ENCODE assay signal across 16 cellular contexts in the genomic region with DNA sequence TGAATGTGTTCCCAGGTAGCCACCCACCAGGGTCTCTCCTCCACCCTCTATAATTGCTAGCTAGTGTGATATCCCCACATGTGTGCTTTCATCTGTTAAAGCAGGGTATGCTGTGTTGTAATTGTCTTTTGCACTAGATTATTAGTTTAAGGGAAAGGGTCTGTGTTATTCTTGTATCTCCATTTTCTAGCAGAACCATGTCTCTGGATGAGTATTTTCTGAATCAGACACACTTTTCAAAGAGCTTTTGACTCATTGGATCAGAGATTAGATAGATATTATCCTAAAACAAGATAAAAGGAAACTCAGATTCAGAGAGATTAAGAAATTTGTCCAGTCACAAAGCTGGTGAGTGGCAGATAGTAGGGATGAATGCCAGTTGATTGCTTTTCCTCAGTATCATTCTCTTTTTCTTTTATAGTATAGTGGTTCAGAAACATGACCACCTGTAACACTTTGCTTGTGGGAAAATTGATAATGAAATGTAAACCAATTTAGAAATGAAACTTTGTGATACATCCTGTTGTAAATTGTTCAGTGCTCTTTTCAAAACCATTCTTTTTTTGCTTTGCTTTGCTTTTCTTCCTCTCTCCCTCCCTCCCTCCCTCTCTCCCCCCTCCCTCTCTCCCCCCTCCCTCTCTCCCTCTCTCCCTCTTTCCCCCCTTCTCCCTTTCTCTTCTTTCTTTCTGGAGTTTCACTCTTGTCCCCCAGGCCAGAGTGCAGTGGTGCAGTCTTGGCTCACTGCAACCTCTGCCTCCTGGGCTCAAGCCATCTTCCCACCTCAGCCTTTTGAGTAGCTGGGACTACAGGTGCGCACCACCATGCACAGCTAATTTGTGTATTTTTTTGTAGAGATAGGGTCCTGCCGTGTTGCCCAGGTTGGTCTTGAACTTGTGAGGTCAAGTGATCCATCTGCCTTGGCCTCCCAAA. TPM values are rescaled to one million over a fixed set of nuclear protein-coding genes. Genes with fewer than 3 reads are reported as not detected.
DNase-seq lines count a peak whose midpoint lies in the region; ATAC-seq and TF ChIP-seq lines count a peak whose summit lies in the region.
"Had no signal": no experiment of that assay in that cellular context is flagged by ENCODE, and none has a peak within 500 bp of the region (broad histone marks: within the 10 kb centered on the region; RNA-seq: fewer than 3 reads in every experiment).

No MANE protein-coding gene starts in this region.

- H2AFZ ChIP-seq in neural progenitor cell (replicated peaks), result no peak overlapping the region

- DNase-seq in activated T-cell treated with anti-CD3 and anti-CD28 coated beads, Interleukin-2, amount 50 U/mL, for 24 hours, result no peak
- no peak for DNase-seq in activated T-cell treated with anti-CD3 and anti-CD28 coated beads for 4 hours
- DNase-seq in activated T-helper 2 cell treated with anti-CD3 and anti-CD28 coated beads, Interferon-gamma antibody, Interleukin-2, Interleukin-4, amounts not matched to agents 10 μg/mL and 5 μg/mL and 100 μg/mL, durations not matched to agents 14 hours and 24 hours and 36 hours (ENCODE audit: low spot score), result no peak
- DNase-seq in neural progenitor cell (ENCODE audit: low spot score), result no peak
- no peak for DNase-seq in occipital lobe (lab: John Stamatoyannopoulos, UW)
- DNase-seq in mesenteric fat pad (ENCODE audit: low spot score), result no peak
- no peak for DNase-seq in stimulated activated CD8-positive, alpha-beta memory T cell treated with anti-CD3 and anti-CD28 coated beads, Interleukin-4, amount 100 ng/mL, for 48 hours
- DNase-seq: activated CD8-positive, alpha-beta memory T cell treated with anti-CD3 and anti-CD28 coated beads for 24 hours; effector memory CD4-positive, alpha-beta T cell; head of caudate nucleus; NCI-H1436 treated with DMSO at 0.1 percent for 48 hours; nucleus accumbens; SW 1271 had no signal

- H3K36me3 ChIP-seq in neural progenitor cell, result no peaks in the 10 kb centered on the region
- H3K36me3 ChIP-seq: vagina had no signal

- H3K9ac ChIP-seq in neural progenitor cell, result no peak overlapping the region

- peaks cover 4% of the 10 kb centered on the region for H3F3A ChIP-seq in neural progenitor cell (ENCODE audit: low read depth)

- H3K4me3 ChIP-seq in neural progenitor cell, result no peak overlapping the region
- H3K4me3 ChIP-seq: vagina had no signal

- H3K4me1 ChIP-seq in neural progenitor cell, result peaks cover 41% of the 10 kb centered on the region

- no peak overlapping the region for H3K27ac ChIP-seq in neural progenitor cell
- H3K27ac ChIP-seq: vagina had no signal

- peaks cover 100% of the 10 kb centered on the region for H3K79me2 ChIP-seq in neural progenitor cell (ENCODE audit: low read depth)

- H3K4me2 ChIP-seq in neural progenitor cell, result peak overlapping the region; percentile 59

- no peaks in the 10 kb centered on the region for H3K9me3 Mint-ChIP-seq in activated T-cell treated with anti-CD3 and anti-CD28 coated beads, Interleukin-2, amount 50 U/mL, for 24 hours
- no peaks in the 10 kb centered on the region for H3K9me3 Mint-ChIP-seq in activated T-helper 2 cell treated with anti-CD3 and anti-CD28 coated beads, Interferon-gamma antibody, Interleukin-2, Interleukin-4, amounts not matched to agents 10 μg/mL and 5 μg/mL and 100 μg/mL, durations not matched to agents 14 hours and 24 hours and 36 hours
- H3K9me3 Mint-ChIP-seq in neural progenitor cell, result no peaks in the 10 kb centered on the region

- no peaks in the 10 kb centered on the region for H3K27me3 ChIP-seq in neural progenitor cell
- H3K27me3 ChIP-seq: vagina had no signal

- no peaks in the 10 kb centered on the region for H3K27me3 Mint-ChIP-seq in activated T-cell treated with anti-CD3 and anti-CD28 coated beads, Interleukin-2, amount 50 U/mL, for 24 hours
- no peaks in the 10 kb centered on the region for H3K27me3 Mint-ChIP-seq in activated T-helper 2 cell treated with anti-CD3 and anti-CD28 coated beads, Interferon-gamma antibody, Interleukin-2, Interleukin-4, amounts not matched to agents 10 μg/mL and 5 μg/mL and 100 μg/mL, durations not matched to agents 14 hours and 24 hours and 36 hours (ENCODE audit: low read depth)
- no peaks in the 10 kb centered on the region for H3K27me3 Mint-ChIP-seq in neural progenitor cell (ENCODE audit: insufficient read depth, low read depth)

- peaks cover 50% of the 10 kb centered on the region for H3K4me1 Mint-ChIP-seq in activated T-cell treated with anti-CD3 and anti-CD28 coated beads, Interleukin-2, amount 50 U/mL, for 24 hours (ENCODE audit: low read depth)
- peaks cover 44% of the 10 kb centered on the region for H3K4me1 Mint-ChIP-seq in activated T-helper 2 cell treated with anti-CD3 and anti-CD28 coated beads, Interferon-gamma antibody, Interleukin-2, Interleukin-4, amounts not matched to agents 10 μg/mL and 5 μg/mL and 100 μg/mL, durations not matched to agents 14 hours and 24 hours and 36 hours (ENCODE audit: low read depth)
- H3K4me1 Mint-ChIP-seq in neural progenitor cell, result peaks cover 41% of the 10 kb centered on the region

- peak; percentile 41 for ATAC-seq in HG03432 (IDR thresholded peaks at IDR 0.05; ENCODE audit: unreplicated experiment)
- ATAC-seq: left lobe of liver had no signal

- H4K20me1 ChIP-seq in neural progenitor cell (ENCODE audit: low read depth), result peaks cover 100% of the 10 kb centered on the region

- no peaks in the 10 kb centered on the region for H3K9me3 ChIP-seq in neural progenitor cell (ENCODE audit: low read depth)
- H3K9me3 ChIP-seq: vagina had no signal

- TF ChIP-seq CTCF in neural progenitor cell (IDR thresholded peaks at IDR 0.05), result no peak

- peaks cover 5% of the 10 kb centered on the region for H3K36me3 Mint-ChIP-seq in activated T-cell treated with anti-CD3 and anti-CD28 coated beads, Interleukin-2, amount 50 U/mL, for 24 hours (ENCODE audit: low read depth)
- peaks cover 17% of the 10 kb centered on the region for H3K36me3 Mint-ChIP-seq in activated T-helper 2 cell treated with anti-CD3 and anti-CD28 coated beads, Interferon-gamma antibody, Interleukin-2, Interleukin-4, amounts not matched to agents 10 μg/mL and 5 μg/mL and 100 μg/mL, durations not matched to agents 14 hours and 24 hours and 36 hours (ENCODE audit: low read depth)
- peaks cover 12% of the 10 kb centered on the region for H3K36me3 Mint-ChIP-seq in neural progenitor cell

- intact Hi-C loops in activated T-helper 2 cell treated with anti-CD3 and anti-CD28 coated beads, Interferon-gamma antibody, Interleukin-2, Interleukin-4, amounts not matched to agents 10 μg/mL and 5 μg/mL and 100 μg/mL, durations not matched to agents 14 hours and 24 hours and 36 hours (cut with micrococcal nuclease), result loop anchor here (10.0 kb wide), 1 partner anchor 63 kb away; no protein-coding TSS in a partner anchor

- peak overlapping the region; percentile 76 for H3K27ac Mint-ChIP-seq in activated T-cell treated with anti-CD3 and anti-CD28 coated beads, Interleukin-2, amount 50 U/mL, for 24 hours
- peak overlapping the region; percentile 76 for H3K27ac Mint-ChIP-seq in activated T-helper 2 cell treated with anti-CD3 and anti-CD28 coated beads, Interferon-gamma antibody, Interleukin-2, Interleukin-4, amounts not matched to agents 10 μg/mL and 5 μg/mL and 100 μg/mL, durations not matched to agents 14 hours and 24 hours and 36 hours
- H3K27ac Mint-ChIP-seq in neural progenitor cell, result no peak overlapping the region

- H3K4me3 Mint-ChIP-seq in activated T-cell treated with anti-CD3 and anti-CD28 coated beads, Interleukin-2, amount 50 U/mL, for 24 hours, result no peak overlapping the region
- H3K4me3 Mint-ChIP-seq in activated T-helper 2 cell treated with anti-CD3 and anti-CD28 coated beads, Interferon-gamma antibody, Interleukin-2, Interleukin-4, amounts not matched to agents 10 μg/mL and 5 μg/mL and 100 μg/mL, durations not matched to agents 14 hours and 24 hours and 36 hours (ENCODE audit: low read depth), result peak overlapping the region; percentile 38
- peak overlapping the region; percentile 66 for H3K4me3 Mint-ChIP-seq in neural progenitor cell

RNA-seq across cellular contexts. Expression of gene MIB1, which starts 7.4 kb away (rescaled TPM):
- total RNA-seq in activated T-helper 2 cell treated with anti-CD3 and anti-CD28 coated beads, Interferon-gamma antibody, Interleukin-2, Interleukin-4, amounts not matched to agents 10 μg/mL and 5 μg/mL and 100 μg/mL, durations not matched to agents 14 hours and 24 hours and 36 hours, result 45.0 and 45.7 TPM in 2 replicates
- total RNA-seq in neural progenitor cell (ENCODE audit: low replicate concordance) (83.8 and 112 TPM in 2 replicates), occipital lobe (99.2 TPM), mesenteric fat pad (30.4 TPM)

RNA-seq across cellular contexts. Expression of gene ABHD3, which starts 43.5 kb away (rescaled TPM):
- 29.6 and 31.2 TPM in 2 replicates for total RNA-seq in activated T-helper 2 cell treated with anti-CD3 and anti-CD28 coated beads, Interferon-gamma antibody, Interleukin-2, Interleukin-4, amounts not matched to agents 10 μg/mL and 5 μg/mL and 100 μg/mL, durations not matched to agents 14 hours and 24 hours and 36 hours
- total RNA-seq in neural progenitor cell (ENCODE audit: low replicate concordance), result 13.5 and 21.0 TPM in 2 replicates
- 13.4 TPM for total RNA-seq in occipital lobe
- 23.9 TPM for total RNA-seq in mesenteric fat pad
